20 cellular contexts compared by ENCODE assay signal in the genomic region with DNA sequence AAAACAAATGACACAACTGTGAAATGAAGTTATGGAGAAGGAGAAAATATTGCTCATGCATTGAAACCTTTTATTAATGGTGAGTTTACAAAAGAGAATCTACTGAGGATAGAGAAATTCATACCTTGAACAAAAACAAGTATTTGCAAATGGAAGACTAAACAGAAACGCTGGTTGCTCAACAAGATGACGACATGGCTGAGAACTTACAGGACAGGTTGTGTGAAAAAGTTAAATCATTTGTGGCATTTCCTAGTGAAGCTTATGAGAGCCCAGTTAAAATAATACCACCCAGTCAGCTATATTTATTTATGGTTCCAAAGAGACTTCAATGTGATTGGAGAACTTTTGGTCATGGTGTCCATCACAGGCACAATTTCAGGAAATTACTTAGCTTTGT.
DNase-seq lines count a peak whose midpoint lies in the region; ATAC-seq and TF ChIP-seq lines count a peak whose summit lies in the region.
"Had no signal": no experiment of that assay in that cellular context is flagged by ENCODE, and none has a peak within 500 bp of the region (broad histone marks: within the 10 kb centered on the region; RNA-seq: fewer than 3 reads in every experiment).

No MANE protein-coding gene starts in this region.

- no peaks in the 10 kb centered on the region for H3K9me3 ChIP-seq in PC-3 (ENCODE audit: low read length)
- no peaks in the 10 kb centered on the region for H3K9me3 ChIP-seq in left lung
- H3K9me3 ChIP-seq in smooth muscle cell (replicated peaks; ENCODE audit: low read depth): no peaks in the 10 kb centered on the region
- no peaks in the 10 kb centered on the region for H3K9me3 ChIP-seq in HAP-1
- no peaks in the 10 kb centered on the region for H3K9me3 ChIP-seq in right cardiac atrium (ENCODE audit: control insufficient read depth, low read length)

- H4K20me1 ChIP-seq in PC-3 (ENCODE audit: low read length) (no peaks in the 10 kb centered on the region), smooth muscle cell (ENCODE audit: low read depth) (no peaks in the 10 kb centered on the region)

- ATAC-seq in PC-3 (no peak), left lung (peak; percentile 58), GM21576 (IDR thresholded peaks at IDR 0.05; ENCODE audit: unreplicated experiment) (no peak), right cardiac atrium (no peak)
- ATAC-seq: activated CD4-positive, alpha-beta T cell treated with anti-CD3 and anti-CD28 coated beads for 36 hours; natural killer cell treated with Interleukin-12 subunit alpha and Interleukin-12 subunit beta and Interleukin-15 and Interleukin-18, amount 100 ng/mL, for 72 hours; stimulated activated effector memory CD8-positive, alpha-beta T cell treated with anti-CD3 and anti-CD28 coated beads, Interleukin-12 subunit alpha, Interleukin-12 subunit beta, amount 100 ng/mL, for 72 hours had no signal

- CTCF ChIA-PET in PC-3 (lab: Charles Lee): no interaction called here

- intact Hi-C loops in PC-3 (cut with micrococcal nuclease) (no loop called here), left lung (cut with DNase I) (no loop called here), right cardiac atrium (cut with DNase I) (no loop called here)

- H2AFZ ChIP-seq in PC-3 (ENCODE audit: low read length) (no peak overlapping the region), smooth muscle cell (ENCODE audit: low read depth) (no peak overlapping the region)
- H2AFZ ChIP-seq: parathyroid adenoma had no signal

- H3K27ac ChIP-seq in PC-3 (ENCODE audit: low read length) (no peak overlapping the region), brain microvascular endothelial cell (no peak overlapping the region), left lung (no peak overlapping the region), smooth muscle cell (ENCODE audit: low read depth) (peak overlapping the region; percentile 47), right cardiac atrium (ENCODE audit: low read length) (no peak overlapping the region)
- H3K27ac ChIP-seq: parathyroid adenoma had no signal

- H3K36me3 ChIP-seq in PC-3 (ENCODE audit: low read depth, low read length): no peaks in the 10 kb centered on the region
- H3K36me3 ChIP-seq in brain microvascular endothelial cell (replicated peaks): no peaks in the 10 kb centered on the region
- no peaks in the 10 kb centered on the region for H3K36me3 ChIP-seq in left lung
- H3K36me3 ChIP-seq in smooth muscle cell (ENCODE audit: low read depth): no peaks in the 10 kb centered on the region
- no peaks in the 10 kb centered on the region for H3K36me3 ChIP-seq in HAP-1 (replicated peaks)

- TF ChIP-seq CTCF in PC-3 (conservative IDR thresholded peaks at IDR 0.05; ENCODE audit: low read depth, low read length): no peak
- TF ChIP-seq CTCF in brain microvascular endothelial cell (IDR thresholded peaks at IDR 0.05; ENCODE audit: low read depth, low read length, missing control alignments): no peak
- no peak for TF ChIP-seq CTCF in left lung (IDR thresholded peaks at IDR 0.05)
- no peak for TF ChIP-seq CTCF in smooth muscle cell (IDR thresholded peaks at IDR 0.05; ENCODE audit: borderline replicate concordance, insufficient read depth, poor library complexity, severe bottlenecking)

- no peak overlapping the region for H3K4me2 ChIP-seq in PC-3 (ENCODE audit: low read length)
- peak overlapping the region; percentile 21 for H3K4me2 ChIP-seq in smooth muscle cell

- 37% methylated on average over 2 of the region's 2 CpGs for WGBS in smooth muscle cell (ENCODE audit: low lambda C conversion rate)
- WGBS in right cardiac atrium: 74% methylated on average over 2 of the region's 2 CpGs

- BruUV-seq in PC-3 (replicated peaks; lab: Mats Ljungman, UMichigan): no TSS peak

- H3K79me2 ChIP-seq in PC-3 (ENCODE audit: low read length) (no peaks in the 10 kb centered on the region), smooth muscle cell (ENCODE audit: low read depth) (no peaks in the 10 kb centered on the region)
- H3K79me2 ChIP-seq: parathyroid adenoma had no signal

- no peaks in the 10 kb centered on the region for H3K4me1 ChIP-seq in PC-3 (ENCODE audit: insufficient read depth, low read length)
- H3K4me1 ChIP-seq in left lung: no peaks in the 10 kb centered on the region
- no peaks in the 10 kb centered on the region for H3K4me1 ChIP-seq in smooth muscle cell (ENCODE audit: low read depth)
- no peaks in the 10 kb centered on the region for H3K4me1 ChIP-seq in HAP-1
- no peaks in the 10 kb centered on the region for H3K4me1 ChIP-seq in right cardiac atrium (ENCODE audit: control insufficient read depth, insufficient read depth, low read length)
- H3K4me1 ChIP-seq: parathyroid adenoma had no signal

- H3K4me3 ChIP-seq in PC-3 (ENCODE audit: low read length) (no peak overlapping the region), brain microvascular endothelial cell (ENCODE audit: low read depth, low read length) (no peak overlapping the region), left lung (no peak overlapping the region), smooth muscle cell (no peak overlapping the region), HAP-1 (no peak overlapping the region), right cardiac atrium (ENCODE audit: low read length) (no peak overlapping the region)

- in situ Hi-C loops in brain microvascular endothelial cell (cut with HindIII; ENCODE audit: low pct_ligation_motif_present, low sequenced_read_pairs) (no loop called here), HAP-1 (cut with MboI; ENCODE audit: low sequenced_read_pairs) (no loop called here)

- H3K9ac ChIP-seq in PC-3 (ENCODE audit: low read length): no peak overlapping the region
- no peak overlapping the region for H3K9ac ChIP-seq in smooth muscle cell (ENCODE audit: low read depth)
- H3K9ac ChIP-seq: parathyroid adenoma had no signal

- POLR2A ChIA-PET in PC-3 (lab: Charles Lee; ENCODE audit: unreplicated experiment): no interaction called here

- H3F3A ChIP-seq in PC-3 (ENCODE audit: low read length, unreplicated experiment): no peaks in the 10 kb centered on the region
- H3F3A ChIP-seq in smooth muscle cell (ENCODE audit: low read depth): no peaks in the 10 kb centered on the region

- H3K9me2 ChIP-seq in PC-3 (replicated peaks; ENCODE audit: low read length): no peaks in the 10 kb centered on the region

- H3K27me3 ChIP-seq in PC-3 (ENCODE audit: low read length) (0 out of 2 replicates have a peak, but pooled peaks cover 4% of the 10 kb centered on the region), brain microvascular endothelial cell (replicated peaks) (no peaks in the 10 kb centered on the region), left lung (no peaks in the 10 kb centered on the region), smooth muscle cell (ENCODE audit: low read depth) (no peaks in the 10 kb centered on the region), HAP-1 (ENCODE audit: low read depth) (peaks cover 6% of the 10 kb centered on the region), right cardiac atrium (ENCODE audit: control insufficient read depth, insufficient read depth) (no peaks in the 10 kb centered on the region)

- DNase-seq in PC-3 (peak; percentile 42), brain microvascular endothelial cell (peak; percentile 57), left lung (no peak), smooth muscle cell (lab: John Stamatoyannopoulos, UW; ENCODE audit: unreplicated experiment) (no peak), HAP-1 (ENCODE audit: low spot score in 2 of 2) (no peak), right cardiac atrium (no peak)
- DNase-seq: activated CD4-positive, alpha-beta T cell treated with anti-CD3 and anti-CD28 coated beads for 36 hours; dermis blood vessel endothelial cell; foreskin melanocyte; HCEC 1CT; hippocampal formation; islet precursor cell; Kasumi-1; NCI-H1105 treated with DMSO at 0.1 percent for 48 hours; NCI-H2107; NCI-H510A treated with DMSO at 0.1 percent for 48 hours had no signal

Comparison
In these comparisons a context has a peak if more than half of its experiments do, and no peak if none do; other contexts are left out.
1. DNase-seq: peak in PC-3 (single experiment) and brain microvascular endothelial cell (single experiment); none in left lung (0 of 2), smooth muscle cell (single experiment), HAP-1 (0 of 2) and right cardiac atrium (0 of 3).